19 cellular contexts compared by ENCODE assay signal in the genomic region with DNA sequence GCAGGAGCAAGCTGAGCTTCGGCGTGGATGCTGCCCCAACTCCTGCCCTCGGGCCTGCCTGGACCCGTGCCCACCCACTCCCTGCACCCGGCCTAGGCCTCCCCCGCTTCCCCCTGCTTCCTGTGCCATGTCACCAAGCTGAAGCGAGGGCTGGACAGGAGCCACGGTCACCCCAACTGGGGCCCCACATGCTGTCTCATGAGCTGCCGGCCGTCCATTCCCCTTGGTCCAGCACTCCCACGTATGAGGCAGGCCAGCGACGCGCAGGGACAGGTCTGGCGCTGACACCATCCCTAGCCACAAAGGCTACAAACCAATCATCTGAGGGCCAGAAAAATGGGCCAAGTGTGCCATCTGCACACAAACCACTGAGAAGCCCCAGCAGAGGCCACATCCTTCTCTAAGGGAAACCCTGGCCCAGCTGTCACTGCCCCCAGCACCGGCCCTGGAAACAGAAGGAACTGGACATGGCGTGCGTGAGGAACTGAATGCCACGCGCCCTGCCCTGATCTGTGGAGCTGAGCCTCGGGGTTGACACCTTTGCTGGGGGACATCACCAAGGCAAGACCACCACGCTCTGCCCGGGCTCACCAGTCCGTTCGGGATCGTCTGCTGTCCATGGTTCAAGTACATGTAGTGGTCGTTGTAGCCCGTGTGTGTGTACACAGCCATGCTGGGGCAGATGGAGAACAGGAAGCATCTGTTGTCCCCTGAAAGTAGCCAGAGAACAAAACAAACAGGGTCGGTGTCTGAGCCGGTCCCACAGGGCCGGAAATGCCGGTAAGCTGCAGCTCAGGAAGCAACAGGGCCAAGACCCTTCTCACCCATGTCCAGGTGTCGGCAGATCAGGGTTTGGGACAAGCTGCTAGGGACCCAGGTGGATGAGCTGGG. TPM values are rescaled to one million over a fixed set of nuclear protein-coding genes. Genes with fewer than 3 reads are reported as not detected.
DNase-seq lines count a peak whose midpoint lies in the region; TF ChIP-seq lines count a peak whose summit lies in the region.
"Had no signal": no experiment of that assay in that cellular context is flagged by ENCODE, and none has a peak within 500 bp of the region (broad histone marks: within the 10 kb centered on the region; RNA-seq: fewer than 3 reads in every experiment).

No MANE protein-coding gene starts in this region.

- no peaks in the 10 kb centered on the region for H3K27me3 ChIP-seq in BLaER1
- no peaks in the 10 kb centered on the region for H3K27me3 ChIP-seq in H7 (ENCODE audit: control insufficient read depth, insufficient read depth, low read length)
- no peaks in the 10 kb centered on the region for H3K27me3 ChIP-seq in MG63
- H3K27me3 ChIP-seq: adrenal gland, foreskin keratinocyte, Peyer's patch had no signal

- no peak overlapping the region for H3K4me3 Mint-ChIP-seq in neural crest cell
- H3K4me3 Mint-ChIP-seq in activated T-helper 1 cell treated with anti-CD3 and anti-CD28 coated beads, Interleukin-12 subunit alpha, Interleukin-12 subunit beta, Interleukin-2, Interleukin-4 antibody, amounts not matched to agents 30 ng/mL and 10 ng/mL and 1 ng/mL, durations not matched to agents 14 hours and 24 hours and 36 hours: no peak overlapping the region
- H3K4me3 Mint-ChIP-seq: activated T-cell treated with anti-CD3 and anti-CD28 coated beads, Interleukin-2, amount 50 U/mL, for 72 hours; central memory CD8-positive, alpha-beta T cell had no signal

- H3K9me3 Mint-ChIP-seq in neural crest cell: no peaks in the 10 kb centered on the region
- H3K9me3 Mint-ChIP-seq in activated T-helper 1 cell treated with anti-CD3 and anti-CD28 coated beads, Interleukin-12 subunit alpha, Interleukin-12 subunit beta, Interleukin-2, Interleukin-4 antibody, amounts not matched to agents 30 ng/mL and 10 ng/mL and 1 ng/mL, durations not matched to agents 14 hours and 24 hours and 36 hours: no peaks in the 10 kb centered on the region
- H3K9me3 Mint-ChIP-seq: activated T-cell treated with anti-CD3 and anti-CD28 coated beads, Interleukin-2, amount 50 U/mL, for 72 hours; central memory CD8-positive, alpha-beta T cell had no signal

- H3K4me2 ChIP-seq in BLaER1: peak overlapping the region; percentile 73

- peaks cover 23% of the 10 kb centered on the region for H3K4me1 ChIP-seq in BLaER1
- H3K4me1 ChIP-seq: adrenal gland, foreskin keratinocyte, parathyroid adenoma, Peyer's patch had no signal

- TF ChIP-seq CTCF in neural crest cell (conservative IDR thresholded peaks at IDR 0.05): no peak

- peaks cover 4% of the 10 kb centered on the region for H3K4me1 Mint-ChIP-seq in neural crest cell
- H3K4me1 Mint-ChIP-seq in activated T-helper 1 cell treated with anti-CD3 and anti-CD28 coated beads, Interleukin-12 subunit alpha, Interleukin-12 subunit beta, Interleukin-2, Interleukin-4 antibody, amounts not matched to agents 30 ng/mL and 10 ng/mL and 1 ng/mL, durations not matched to agents 14 hours and 24 hours and 36 hours (ENCODE audit: low read depth): peaks cover 12% of the 10 kb centered on the region
- H3K4me1 Mint-ChIP-seq: central memory CD8-positive, alpha-beta T cell had no signal

- H4K20me1 ChIP-seq in BLaER1: no peaks in the 10 kb centered on the region

- intact Hi-C loops in activated T-helper 1 cell treated with anti-CD3 and anti-CD28 coated beads, Interleukin-12 subunit alpha, Interleukin-12 subunit beta, Interleukin-2, Interleukin-4 antibody, amounts not matched to agents 30 ng/mL and 10 ng/mL and 1 ng/mL, durations not matched to agents 14 hours and 24 hours and 36 hours (cut with micrococcal nuclease): no loop called here

- H3K27ac ChIP-seq in BLaER1 (peak overlapping the region; percentile 44), cingulate gyrus (ENCODE audit: low read depth, low read length) (peak overlapping the region; percentile 23)
- H3K27ac ChIP-seq: adrenal gland, foreskin keratinocyte, parathyroid adenoma, Peyer's patch had no signal

- H3K4me3 ChIP-seq in BLaER1 (no peak overlapping the region), H7 (ENCODE audit: insufficient read depth, low read depth, low read length) (no peak overlapping the region), MG63 (no peak overlapping the region)
- H3K4me3 ChIP-seq: adrenal gland, Peyer's patch, skin epidermis had no signal

- peak overlapping the region; percentile 3; the same call in 1 of the 2 replicates for H3K9ac ChIP-seq in BLaER1
- H3K9ac ChIP-seq: parathyroid adenoma had no signal

- DNase-seq in H7 (peak; percentile 31), neural crest cell (ENCODE audit: low read depth, low spot score) (no peak), MG63 (no peak), HCEC 1CT (no peak), GOT3 (lab: John Stamatoyannopoulos, UW) (no peak)
- no peak for DNase-seq in activated T-helper 1 cell treated with anti-CD3 and anti-CD28 coated beads, Interleukin-12 subunit alpha, Interleukin-12 subunit beta, Interleukin-2, Interleukin-4 antibody, amounts not matched to agents 30 ng/mL and 10 ng/mL and 1 ng/mL, durations not matched to agents 14 hours and 24 hours and 36 hours (ENCODE audit: low spot score)
- DNase-seq: activated CD4-positive, alpha-beta T cell treated with anti-CD3 and anti-CD28 coated beads, Interleukin-2, amount 50 U/mL, for 1 hour; activated T-cell treated with anti-CD3 and anti-CD28 coated beads, Interleukin-2, amount 50 U/mL, for 72 hours; foreskin keratinocyte; left cardiac atrium; NCI-H1105 treated with DMSO at 0.1 percent for 48 hours; NCI-H774 had no signal

- H3K27me3 Mint-ChIP-seq in neural crest cell (ENCODE audit: low read depth): no peaks in the 10 kb centered on the region
- no peaks in the 10 kb centered on the region for H3K27me3 Mint-ChIP-seq in activated T-helper 1 cell treated with anti-CD3 and anti-CD28 coated beads, Interleukin-12 subunit alpha, Interleukin-12 subunit beta, Interleukin-2, Interleukin-4 antibody, amounts not matched to agents 30 ng/mL and 10 ng/mL and 1 ng/mL, durations not matched to agents 14 hours and 24 hours and 36 hours (ENCODE audit: insufficient read depth)
- H3K27me3 Mint-ChIP-seq: central memory CD8-positive, alpha-beta T cell had no signal

- no peaks in the 10 kb centered on the region for H3K9me3 ChIP-seq in BLaER1
- H3K9me3 ChIP-seq in MG63: no peaks in the 10 kb centered on the region
- H3K9me3 ChIP-seq: adrenal gland, Peyer's patch had no signal

- H3K36me3 Mint-ChIP-seq in neural crest cell (ENCODE audit: low read depth): peaks cover 8% of the 10 kb centered on the region
- H3K36me3 Mint-ChIP-seq in activated T-helper 1 cell treated with anti-CD3 and anti-CD28 coated beads, Interleukin-12 subunit alpha, Interleukin-12 subunit beta, Interleukin-2, Interleukin-4 antibody, amounts not matched to agents 30 ng/mL and 10 ng/mL and 1 ng/mL, durations not matched to agents 14 hours and 24 hours and 36 hours (ENCODE audit: low read depth): peaks cover 24% of the 10 kb centered on the region

- peak overlapping the region; percentile 62 for H3K27ac Mint-ChIP-seq in neural crest cell (ENCODE audit: unreplicated experiment)
- no peak overlapping the region for H3K27ac Mint-ChIP-seq in activated T-helper 1 cell treated with anti-CD3 and anti-CD28 coated beads, Interleukin-12 subunit alpha, Interleukin-12 subunit beta, Interleukin-2, Interleukin-4 antibody, amounts not matched to agents 30 ng/mL and 10 ng/mL and 1 ng/mL, durations not matched to agents 14 hours and 24 hours and 36 hours
- H3K27ac Mint-ChIP-seq: activated T-cell treated with anti-CD3 and anti-CD28 coated beads, Interleukin-2, amount 50 U/mL, for 72 hours had no signal

- H3K36me3 ChIP-seq in BLaER1: peaks cover 53% of the 10 kb centered on the region
- H3K36me3 ChIP-seq in H7 (replicated peaks; ENCODE audit: control insufficient read depth, insufficient read depth, low read length): peaks cover 2% of the 10 kb centered on the region
- peaks cover 5% of the 10 kb centered on the region for H3K36me3 ChIP-seq in MG63
- H3K36me3 ChIP-seq: adrenal gland had no signal

RNA-seq across cellular contexts. Expression of a gene that starts 22.2 kb away (rescaled TPM):
- total RNA-seq in H7 (2014; rRNA removed; shearing (Covaris generic)): 9.2 and 11.6 TPM in 2 replicates
- 29.5 and 30.8 TPM in 2 replicates for total RNA-seq in neural crest cell
- 10.6 and 10.9 TPM in 2 replicates for total RNA-seq in activated T-helper 1 cell treated with anti-CD3 and anti-CD28 coated beads, Interleukin-12 subunit alpha, Interleukin-12 subunit beta, Interleukin-2, Interleukin-4 antibody, amounts not matched to agents 30 ng/mL and 10 ng/mL and 1 ng/mL, durations not matched to agents 14 hours and 24 hours and 36 hours
- 12.3 and 15.0 TPM in 2 replicates for total RNA-seq in MG63 (2014; rRNA removed; shearing (Covaris generic); ENCODE audit: low replicate concordance)
